Comparison of ENCODE assay signal across 9 cellular contexts in genomic region chr6:52407467-52407866, GRCh38.
DNase-seq lines count a peak whose midpoint lies in the region; ATAC-seq and TF ChIP-seq lines count a peak whose summit lies in the region.
"Had no signal": no experiment of that assay in that cellular context is flagged by ENCODE, and none has a peak within 500 bp of the region (broad histone marks: within the 10 kb centered on the region; RNA-seq: fewer than 3 reads in every experiment).

No MANE protein-coding gene starts in this region.

- peak; percentile 61 for TF ChIP-seq CTCF in NB4 (IDR thresholded peaks at IDR 0.05; ENCODE audit: low read depth, low read length)

- peaks cover 29% of the 10 kb centered on the region for H3K4me1 Mint-ChIP-seq in stimulated activated naive CD8-positive, alpha-beta T cell treated with anti-CD3 and anti-CD28 coated beads, Interleukin-15, amount 100 ng/mL, for 72 hours

- H3K4me3 ChIP-seq in NB4 (ENCODE audit: low read depth, low read length), result no peak overlapping the region
- H3K4me3 ChIP-seq: skin epidermis had no signal

- H3K4me3 Mint-ChIP-seq in stimulated activated naive CD8-positive, alpha-beta T cell treated with anti-CD3 and anti-CD28 coated beads, Interleukin-15, amount 100 ng/mL, for 72 hours, result no peak overlapping the region

- H3K27ac Mint-ChIP-seq in stimulated activated naive CD8-positive, alpha-beta T cell treated with anti-CD3 and anti-CD28 coated beads, Interleukin-15, amount 100 ng/mL, for 72 hours, result no peak overlapping the region

- H3K9me3 Mint-ChIP-seq in stimulated activated naive CD8-positive, alpha-beta T cell treated with anti-CD3 and anti-CD28 coated beads, Interleukin-15, amount 100 ng/mL, for 72 hours, result no peaks in the 10 kb centered on the region

- peak; percentile 61 for DNase-seq in DMS153 treated with DMSO at 0.1 percent for 48 hours (lab: John Stamatoyannopoulos, UW; ENCODE audit: unreplicated experiment)
- peak; percentile 67 for DNase-seq in NB4 (ENCODE audit: low read depth)
- peak; percentile 24 for DNase-seq in SKM-1 (lab: John Stamatoyannopoulos, UW; ENCODE audit: unreplicated experiment)
- DNase-seq in fibroblast of the conjunctiva (ENCODE audit: low read depth), result peak; percentile 37
- DNase-seq in stimulated activated naive CD8-positive, alpha-beta T cell treated with anti-CD3 and anti-CD28 coated beads, Interleukin-15, amount 100 ng/mL, for 72 hours, result no peak

- no peak for TF ChIP-seq POLR2A in NB4 (IDR thresholded peaks at IDR 0.05; ENCODE audit: extremely low read depth, insufficient read length)

- no peaks in the 10 kb centered on the region for H3K27me3 Mint-ChIP-seq in stimulated activated naive CD8-positive, alpha-beta T cell treated with anti-CD3 and anti-CD28 coated beads, Interleukin-15, amount 100 ng/mL, for 72 hours

- peak; percentile 85 for ATAC-seq in GM21447 (IDR thresholded peaks at IDR 0.05; ENCODE audit: unreplicated experiment)
- peak; percentile 85 for ATAC-seq in stimulated activated naive CD8-positive, alpha-beta T cell treated with anti-CD3 and anti-CD28 coated beads, Interleukin-15, amount 100 ng/mL, for 72 hours
- ATAC-seq in HG03045 (IDR thresholded peaks at IDR 0.05; ENCODE audit: unreplicated experiment), result no peak
- ATAC-seq in HG02938 (IDR thresholded peaks at IDR 0.05; ENCODE audit: unreplicated experiment), result no peak

Comparison
In these comparisons a context has a peak if more than half of its experiments do, and no peak if none do; other contexts are left out.
1. DNase-seq: peak in DMS153 treated with DMSO at 0.1 percent for 48 hours (single experiment), NB4 (single experiment), SKM-1 (single experiment) and fibroblast of the conjunctiva (single experiment); none in stimulated activated naive CD8-positive, alpha-beta T cell treated with anti-CD3 and anti-CD28 coated beads, Interleukin-15, amount 100 ng/mL, for 72 hours (0 of 2).
2. ATAC-seq: peak in GM21447 (single experiment) and stimulated activated naive CD8-positive, alpha-beta T cell treated with anti-CD3 and anti-CD28 coated beads, Interleukin-15, amount 100 ng/mL, for 72 hours (single experiment); none in HG03045 (single experiment) and HG02938 (single experiment).